ENCODE assay signal across 20 cellular contexts in genomic region chr7:139744768-139745250, GRCh38. TPM values are rescaled to one million over a fixed set of nuclear protein-coding genes. Genes with fewer than 3 reads are reported as not detected.
DNase-seq lines count a peak whose midpoint lies in the region; ATAC-seq, FAIRE-seq and TF ChIP-seq lines count a peak whose summit lies in the region.
"Had no signal": no experiment of that assay in that cellular context is flagged by ENCODE, and none has a peak within 500 bp of the region (broad histone marks: within the 10 kb centered on the region; RNA-seq: fewer than 3 reads in every experiment).

No MANE protein-coding gene starts in this region.

- WGBS in A549 (ENCODE audit: missing lambda C conversion rate), result 96% methylated on average over 12 of the region's 12 CpGs

- no peak for DNase-seq in A549 (ENCODE audit: low read depth in 1 of 2, low spot score in 1 of 2)
- DNase-seq in RCC 7860 (ENCODE audit: low spot score), result peak; percentile 49
- DNase-seq in right atrium auricular region (ENCODE audit: low spot score), result peak; percentile 74
- DNase-seq in NCI-H524 treated with DMSO at 0.1 percent for 48 hours (lab: John Stamatoyannopoulos, UW), result no peak
- DNase-seq in T-helper 2 cell, result no peak
- DNase-seq: activated CD4-positive, alpha-beta T cell treated with anti-CD3 and anti-CD28 coated beads for 48 hours; activated naive CD8-positive, alpha-beta T cell treated with anti-CD3 and anti-CD28 coated beads, Interleukin-2, amount 50 U/mL, for 24 hours; CD4-positive, CD25-positive, alpha-beta regulatory T cell; DMS153; foreskin fibroblast; GM23248; left colon; midbrain; MM.1S; NCI-H1436 treated with DMSO at 0.1 percent for 48 hours had no signal

- no peak for TF ChIP-seq EP300 in A549 (IDR thresholded peaks at IDR 0.05)

- POLR2A ChIA-PET in A549 (lab: Yijun Ruan, JAX), result no interaction called here

- H3K4me2 ChIP-seq in A549, result no peak overlapping the region

- no peak for TF ChIP-seq CTCF in A549 (IDR thresholded peaks at IDR 0.05)
- no peak for TF ChIP-seq CTCF in right atrium auricular region (IDR thresholded peaks at IDR 0.05)
- TF ChIP-seq CTCF in neutrophil (IDR thresholded peaks at IDR 0.05), result no peak

- no peak for TF ChIP-seq POLR2A in A549 (IDR thresholded peaks at IDR 0.05; ENCODE audit: low read length)

- H3K4me1 ChIP-seq in A549 (peaks cover 59% of the 10 kb centered on the region), right atrium auricular region (peaks cover 0 to 99% of the 10 kb centered on the region in 2 donors), neutrophil (ENCODE audit: control insufficient read depth in 1 of 2, insufficient read depth in 1 of 2, low read depth in 1 of 2, low read length in 1 of 2) (peaks cover 64 to 80% of the 10 kb centered on the region in 2 experiments)

- H3K27ac ChIP-seq in A549, result peak overlapping the region in 1 of 2 experiments; percentile 36; a peak in 1 of 6 replicates
- peak overlapping the region; percentile 93 to 96 for H3K27ac ChIP-seq in right atrium auricular region
- H3K27ac ChIP-seq in neutrophil, result peak overlapping the region; percentile 72
- H3K27ac ChIP-seq: GM23248, suprapubic skin had no signal

- H3K36me3 ChIP-seq in right atrium auricular region (no peaks in the 10 kb centered on the region), neutrophil (no peaks in the 10 kb centered on the region)
- H3K36me3 ChIP-seq: suprapubic skin had no signal

- CTCF ChIA-PET in A549 (lab: Yijun Ruan, JAX), result interaction anchor here (1.2 to 2.7 kb wide), 2 partner anchors 98 to 258 kb away, joined by 5 to 14 read pairs; no protein-coding TSS in a partner anchor

- ATAC-seq in A549 (no peak), SK-N-SH treated with all-trans-retinoic acid at 6 μM for 48 hours (no peak), GM21390 (IDR thresholded peaks at IDR 0.05; ENCODE audit: unreplicated experiment) (no peak)
- ATAC-seq: activated naive CD8-positive, alpha-beta T cell treated with anti-CD3 and anti-CD28 coated beads, Interleukin-2, amount 50 U/mL, for 24 hours; left colon had no signal

- no peaks in the 10 kb centered on the region for H3K27me3 ChIP-seq in right atrium auricular region
- H3K27me3 ChIP-seq in neutrophil, result no peaks in the 10 kb centered on the region
- H3K27me3 ChIP-seq: suprapubic skin had no signal

- FAIRE-seq in A549 (lab: Jason Lieb, UNC), result no peak
- peak; percentile 80 for FAIRE-seq in RCC 7860 (lab: Jason Lieb, UNC)
- FAIRE-seq: G401.6 had no signal

- no peaks in the 10 kb centered on the region for H3K9me3 ChIP-seq in A549
- no peaks in the 10 kb centered on the region for H3K9me3 ChIP-seq in right atrium auricular region
- no peaks in the 10 kb centered on the region for H3K9me3 ChIP-seq in neutrophil
- H3K9me3 ChIP-seq: suprapubic skin had no signal

- no peak for TF ChIP-seq RAD21 in A549 (conservative IDR thresholded peaks at IDR 0.05 in 1 of 2, IDR thresholded peaks at IDR 0.05 in 1 of 2)

- H3K4me3 ChIP-seq in A549 (no peak overlapping the region), right atrium auricular region (no peak overlapping the region), neutrophil (ENCODE audit: low read depth in 1 of 2, low read length in 1 of 2) (peak overlapping the region in 1 of 2 experiments; percentile 24)
- H3K4me3 ChIP-seq: GM23248, suprapubic skin had no signal

TF ChIP-seq in A549, 52 proteins besides CTCF, POLR2A, EP300 and RAD21:
- TF ChIP-seq MAZ (IDR thresholded peaks at IDR 0.05; ENCODE audit: borderline replicate concordance, low read depth, low read length) (no peak), POLR2AphosphoS2 (conservative IDR thresholded peaks at IDR 0.05; ENCODE audit: low read length) (no peak), EHF (CRISPR knock-in tag; IDR thresholded peaks at IDR 0.05) (no peak), HOXB13 (CRISPR knock-in tag; IDR thresholded peaks at IDR 0.05; ENCODE audit: low read depth) (no peak), KDM1A (IDR thresholded peaks at IDR 0.05; ENCODE audit: low read depth) (0 out of 2 replicates have a peak, but pooled peaks have one; percentile 42), ZNF302 (CRISPR knock-in tag; IDR thresholded peaks at IDR 0.05) (no peak)

TF ChIP-seq in SK-N-SH treated with all-trans-retinoic acid at 6 μM for 48 hours, 23 proteins besides CTCF, POLR2A, EP300 and RAD21 (continues in another document):
- TF ChIP-seq ISL1 (CRISPR knock-in tag; IDR thresholded peaks at IDR 0.05), result no peak
- TF ChIP-seq TSHZ2 (CRISPR knock-in tag; IDR thresholded peaks at IDR 0.05), result no peak
- TF ChIP-seq CSDC2 (CRISPR knock-in tag; IDR thresholded peaks at IDR 0.05), result no peak
- TF ChIP-seq OSR1 (CRISPR knock-in tag; IDR thresholded peaks at IDR 0.05), result no peak
- TF ChIP-seq BACH2 (CRISPR knock-in tag; IDR thresholded peaks at IDR 0.05; ENCODE audit: borderline replicate concordance), result no peak
- TF ChIP-seq CSRNP3 (CRISPR knock-in tag; IDR thresholded peaks at IDR 0.05), result no peak
- TF ChIP-seq ZNF8 (CRISPR knock-in tag; IDR thresholded peaks at IDR 0.05), result no peak
- TF ChIP-seq PATZ1 (CRISPR knock-in tag; IDR thresholded peaks at IDR 0.05; ENCODE audit: borderline replicate concordance), result no peak
- no peak for TF ChIP-seq PPARA (CRISPR knock-in tag; IDR thresholded peaks at IDR 0.05; ENCODE audit: borderline replicate concordance)
- no peak for TF ChIP-seq POU6F1 (CRISPR knock-in tag; IDR thresholded peaks at IDR 0.05; ENCODE audit: borderline replicate concordance, low read depth)

RNA-seq across cellular contexts. Expression of gene HIPK2, which starts 33.0 kb away (rescaled TPM):
- polyA plus RNA-seq in A549 (2011; rRNA removed), result 12.1 and 16.3 TPM in 2 replicates
- 10.1 and 13.5 TPM in 2 replicates for polyA plus RNA-seq in A549 (2012; cell fraction: cytosol; rRNA removed)
- 9.9 and 11.2 TPM in 2 replicates for polyA plus RNA-seq in A549 (2012; cell fraction: nucleus; rRNA removed)
- 10.5 to 13.1 TPM (median 11.3 TPM) in 3 replicates for polyA plus RNA-seq in A549 (2017; fragmentation: RNase III; extraction: RNeasy Plus Mini Kit Qiagen cat#74134 plus additional on column Dnase treatment)
- 32.7 and 34.1 TPM in 2 replicates for polyA minus RNA-seq in A549 (2011; rRNA and poly(A)+ RNA removed)
- 100 to 1,000 TPM in 1 of 2 donors, 10 to 100 TPM in 1; 87.0 to 131 TPM for total RNA-seq in right atrium auricular region

Comparison
In these comparisons a context has a peak if more than half of its experiments do, and no peak if none do; other contexts are left out.
1. DNase-seq: peak in RCC 7860 (single experiment) and right atrium auricular region (single experiment); none in A549 (0 of 2), NCI-H524 treated with DMSO at 0.1 percent for 48 hours (single experiment) and T-helper 2 cell (0 of 5).